ENCODE assay signal across 18 cellular contexts in genomic region chr2:225157052-225157451, GRCh38.
DNase-seq lines count a peak whose midpoint lies in the region; ATAC-seq and TF ChIP-seq lines count a peak whose summit lies in the region.
"Had no signal": no experiment of that assay in that cellular context is flagged by ENCODE, and none has a peak within 500 bp of the region (broad histone marks: within the 10 kb centered on the region; RNA-seq: fewer than 3 reads in every experiment).

No MANE protein-coding gene starts in this region.

- H3K4me3 ChIP-seq in choroid plexus epithelial cell (ENCODE audit: low read depth, low read length): no peak overlapping the region
- no peak overlapping the region for H3K4me3 ChIP-seq in left ventricle myocardium inferior
- H3K4me3 ChIP-seq: BLaER1, HAP-1 had no signal

- H3K9me3 ChIP-seq in left ventricle myocardium inferior (replicated peaks): peaks cover 3% of the 10 kb centered on the region
- H3K9me3 ChIP-seq: BLaER1, Caco-2, HAP-1 had no signal

- no peaks in the 10 kb centered on the region for H3K27me3 ChIP-seq in left ventricle myocardium inferior (ENCODE audit: low read depth)
- H3K27me3 ChIP-seq: BLaER1 had no signal

- TF ChIP-seq CTCF in choroid plexus epithelial cell (conservative IDR thresholded peaks at IDR 0.05; ENCODE audit: low read depth, low read length): no peak
- no peak for TF ChIP-seq CTCF in left ventricle myocardium inferior (IDR thresholded peaks at IDR 0.05; ENCODE audit: borderline replicate concordance)

- ATAC-seq in HG02642 (IDR thresholded peaks at IDR 0.05; ENCODE audit: poor library complexity, unreplicated experiment): no peak
- ATAC-seq: CD8-positive, alpha-beta T cell had no signal

- no peaks in the 10 kb centered on the region for H3K4me1 ChIP-seq in left ventricle myocardium inferior
- H3K4me1 ChIP-seq: BLaER1, Caco-2, HAP-1 had no signal

- intact Hi-C loops in left ventricle myocardium inferior (cut with micrococcal nuclease): no loop called here

- H3K36me3 ChIP-seq in left ventricle myocardium inferior: no peaks in the 10 kb centered on the region
- H3K36me3 ChIP-seq: BLaER1, HAP-1 had no signal

- H3K27ac ChIP-seq in left ventricle myocardium inferior (replicated peaks): no peak overlapping the region
- H3K27ac ChIP-seq: 22Rv1, BLaER1, C4-2B had no signal

- DNase-seq in NCI-H2029 (lab: John Stamatoyannopoulos, UW) (peak; percentile 0), NCI-H2029 treated with DMSO at 0.1 percent for 48 hours (lab: John Stamatoyannopoulos, UW) (no peak), choroid plexus epithelial cell (ENCODE audit: low read depth) (peak; percentile 19), iris pigment epithelial cell (ENCODE audit: low read depth) (peak; percentile 6), NCI-H1417 treated with DMSO at 0.1 percent for 48 hours (lab: John Stamatoyannopoulos, UW) (no peak), left ventricle myocardium inferior (no peak)
- DNase-seq: Caco-2; CD4-positive, CD25-positive, alpha-beta regulatory T cell; CD8-positive, alpha-beta T cell; DMS153; DND-41; GOT3; HFFc6 had no signal

Comparison
In these comparisons a context has a peak if more than half of its experiments do, and no peak if none do; other contexts are left out.
1. DNase-seq: peak in NCI-H2029 (single experiment), choroid plexus epithelial cell (single experiment) and iris pigment epithelial cell (single experiment); none in NCI-H2029 treated with DMSO at 0.1 percent for 48 hours (single experiment), NCI-H1417 treated with DMSO at 0.1 percent for 48 hours (single experiment) and left ventricle myocardium inferior (single experiment).